ENCODE assay signal across 12 cellular contexts in genomic region chr10:99784025-99784730, GRCh38. TPM values are rescaled to one million over a fixed set of nuclear protein-coding genes. Genes with fewer than 3 reads are reported as not detected.
DNase-seq lines count a peak whose midpoint lies in the region; ATAC-seq and TF ChIP-seq lines count a peak whose summit lies in the region.
"Had no signal": no experiment of that assay in that cellular context is flagged by ENCODE, and none has a peak within 500 bp of the region (broad histone marks: within the 10 kb centered on the region; RNA-seq: fewer than 3 reads in every experiment).

No MANE protein-coding gene starts in this region.

- POLR2A ChIA-PET in HEK293T (lab: Yijun Ruan, JAX): no interaction called here

- no peaks in the 10 kb centered on the region for H3K9me3 ChIP-seq in RWPE2 (ENCODE audit: severe bottlenecking)
- H3K9me3 ChIP-seq in mucosa of descending colon: no peaks in the 10 kb centered on the region

- H3K36me3 ChIP-seq in RWPE2 (ENCODE audit: low read depth) (no peaks in the 10 kb centered on the region), mucosa of descending colon (ENCODE audit: low read depth) (no peaks in the 10 kb centered on the region)

- peak overlapping the region; percentile 74 for H3K27ac ChIP-seq in RWPE2 (ENCODE audit: poor library complexity, severe bottlenecking)

- in situ Hi-C loops in G401 (cut with HindIII; ENCODE audit: low sequenced_read_pairs): no loop called here

- H3K27me3 ChIP-seq in RWPE2 (ENCODE audit: insufficient read depth, poor library complexity, severe bottlenecking): no peaks in the 10 kb centered on the region

- ATAC-seq in RWPE2 (ENCODE audit: low read depth) (no peak), mucosa of descending colon (no peak)
- ATAC-seq: activated CD8-positive, alpha-beta T cell treated with anti-CD3 and anti-CD28 coated beads for 36 hours had no signal

- H3K4me1 ChIP-seq in RWPE2 (ENCODE audit: insufficient read depth, poor library complexity, severe bottlenecking) (peaks cover 38% of the 10 kb centered on the region), mucosa of descending colon (ENCODE audit: low read depth) (no peaks in the 10 kb centered on the region)

- CTCF ChIA-PET in HEK293T (lab: Yijun Ruan, JAX): no interaction called here

- no peak overlapping the region for H3K4me3 ChIP-seq in RWPE2 (ENCODE audit: severe bottlenecking)
- H3K4me3 ChIP-seq in skeletal muscle cell (ENCODE audit: low read depth, low read length): no peak overlapping the region
- H3K4me3 ChIP-seq in mucosa of descending colon: no peak overlapping the region

- intact Hi-C loops in mucosa of descending colon (cut with DNase I, micrococcal nuclease): no loop called here

- TF ChIP-seq CTCF in RWPE2 (IDR thresholded peaks at IDR 0.05; ENCODE audit: poor library complexity, severe bottlenecking) (no peak), mucosa of descending colon (IDR thresholded peaks at IDR 0.05) (no peak)

- peak; percentile 4 for DNase-seq in DMS53 treated with DMSO at 0.1 percent for 48 hours (lab: John Stamatoyannopoulos, UW; ENCODE audit: unreplicated experiment)
- DNase-seq in RWPE2 (ENCODE audit: low spot score): no peak
- DNase-seq in fibroblast of peridontal ligament (ENCODE audit: extremely low read depth): peak; percentile 84
- DNase-seq in skeletal muscle cell (ENCODE audit: low read depth): peak; percentile 72
- no peak for DNase-seq in mucosa of descending colon
- no peak for DNase-seq in OCI-M2 (lab: John Stamatoyannopoulos, UW; ENCODE audit: unreplicated experiment)
- no peak for DNase-seq in G401 (ENCODE audit: low spot score)
- no peak for DNase-seq in HEK293T (ENCODE audit: extremely low spot score)
- DNase-seq: activated CD8-positive, alpha-beta T cell treated with anti-CD3 and anti-CD28 coated beads for 36 hours; head of caudate nucleus; NCI-H1694 treated with DMSO at 0.1 percent for 48 hours; Right ventricle myocardium superior had no signal

TF ChIP-seq in HEK293T, 16 proteins besides CTCF, POLR2A, EP300 and RAD21:
- no peak for TF ChIP-seq LEF1 (IDR thresholded peaks at IDR 0.05; ENCODE audit: borderline replicate concordance)

RNA-seq across cellular contexts. Expression of gene ABCC2, which starts 1.7 kb away (rescaled TPM):
- total RNA-seq in mucosa of descending colon: 1 to 10 TPM in 2 of 3 donors, under 1 TPM in 1; 0.69 to 1.6 (median 1.6) TPM
- total RNA-seq in G401 (2014; rRNA removed; shearing (Covaris generic)): 1.8 and 3.7 TPM in 2 replicates

RNA-seq across cellular contexts. Expression of gene CUTC, which starts 52.1 kb away (rescaled TPM):
- total RNA-seq in mucosa of descending colon: 10 to 100 TPM; 10.7 to 22.1 (median 11.4) TPM
- total RNA-seq in G401 (2014; rRNA removed; shearing (Covaris generic)): 6.6 and 17.0 TPM in 2 replicates

RNA-seq across cellular contexts. Expression of gene COX15, which starts 52.3 kb away (rescaled TPM):
- 10 to 100 TPM; 34.0 to 51.3 (median 46.1) TPM for total RNA-seq in mucosa of descending colon
- 25.8 and 27.9 TPM in 2 replicates for total RNA-seq in G401 (2014; rRNA removed; shearing (Covaris generic))

Comparison
In these comparisons a context has a peak if more than half of its experiments do, and no peak if none do; other contexts are left out.
1. DNase-seq: peak in DMS53 treated with DMSO at 0.1 percent for 48 hours (single experiment), fibroblast of peridontal ligament (single experiment) and skeletal muscle cell (single experiment); none in RWPE2 (single experiment), mucosa of descending colon (0 of 3), OCI-M2 (single experiment), G401 (single experiment) and HEK293T (single experiment).